10 cellular contexts compared by ENCODE assay signal in the genomic region with DNA sequence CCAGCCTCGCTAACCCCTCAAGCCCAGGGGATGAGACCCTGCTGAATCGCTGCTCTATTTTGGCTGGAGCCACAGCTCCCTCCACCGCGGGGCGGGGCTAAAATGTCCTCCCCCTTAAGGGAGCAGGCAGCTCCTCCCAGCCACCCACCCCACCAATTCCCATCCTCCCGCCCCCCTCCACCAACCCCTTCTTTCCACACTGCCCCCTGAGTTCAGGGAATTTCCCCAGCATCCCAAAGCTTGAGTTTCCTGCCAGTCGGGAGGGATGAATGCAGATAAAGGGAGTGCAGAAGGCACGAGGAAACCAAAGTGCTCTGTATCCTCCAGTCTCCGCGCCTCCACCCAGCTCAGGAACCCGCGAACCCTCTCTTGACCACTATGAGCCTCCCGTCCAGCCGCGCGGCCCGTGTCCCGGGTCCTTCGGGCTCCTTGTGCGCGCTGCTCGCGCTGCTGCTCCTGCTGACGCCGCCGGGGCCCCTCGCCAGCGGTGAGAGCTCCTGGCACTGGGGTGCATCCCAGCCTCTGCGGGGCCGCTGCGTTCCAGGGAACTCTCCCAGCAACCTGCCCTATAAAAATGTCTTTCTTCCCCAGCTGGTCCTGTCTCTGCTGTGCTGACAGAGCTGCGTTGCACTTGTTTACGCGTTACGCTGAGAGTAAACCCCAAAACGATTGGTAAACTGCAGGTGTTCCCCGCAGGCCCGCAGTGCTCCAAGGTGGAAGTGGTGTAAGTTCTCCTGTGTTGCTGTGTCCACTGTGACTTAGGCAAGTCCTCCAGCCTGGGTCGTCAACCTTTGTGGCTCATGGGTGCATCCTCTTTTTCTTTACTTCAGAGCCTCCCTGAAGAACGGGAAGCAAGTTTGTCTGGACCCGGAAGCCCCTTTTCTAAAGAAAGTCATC. TPM values are rescaled to one million over a fixed set of nuclear protein-coding genes. Genes with fewer than 3 reads are reported as not detected.
A peak's percentile ranks its signal among the peaks of the same experiment; 100 is the strongest.
DNase-seq lines count a peak whose midpoint lies in the region; ATAC-seq and TF ChIP-seq lines count a peak whose summit lies in the region.
"Had no signal": no experiment of that assay in that cellular context is flagged by ENCODE, and none has a peak within 500 bp of the region (broad histone marks: within the 10 kb centered on the region; RNA-seq: fewer than 3 reads in every experiment).

A gene (plus strand): TSS at position 306 of the 897 bp plus-strand sequence. CDS start 73 bp downstream, at position 379.

- no peaks in the 10 kb centered on the region for H3K36me3 Mint-ChIP-seq in CD14-positive monocyte

- in situ Hi-C loops in GM13976 (cut with MboI; ENCODE audit: low sequenced_read_pairs, unreplicated experiment): no loop called here

- peaks cover 18% of the 10 kb centered on the region for H3K4me1 Mint-ChIP-seq in CD14-positive monocyte
- H3K4me1 Mint-ChIP-seq: activated T-helper 17 cell treated with anti-CD3 and anti-CD28 coated beads, Interleukin-2, amount 50 U/mL, for 72 hours had no signal

- H3K27ac Mint-ChIP-seq in CD14-positive monocyte: peak within 1 kb of the TSS; percentile 37 to 87 (median 73)
- H3K27ac Mint-ChIP-seq: activated T-helper 17 cell treated with anti-CD3 and anti-CD28 coated beads, Interleukin-2, amount 50 U/mL, for 72 hours had no signal

- ATAC-seq in foreskin keratinocyte (peak; percentile 63), omental fat pad (ENCODE audit: low FRiP score) (peak; percentile 68), GM18858 (IDR thresholded peaks at IDR 0.05; ENCODE audit: unreplicated experiment) (no peak), GM21825 (IDR thresholded peaks at IDR 0.05; ENCODE audit: unreplicated experiment) (no peak)
- ATAC-seq: activated T-helper 17 cell treated with anti-CD3 and anti-CD28 coated beads, Interleukin-2, amount 50 U/mL, for 72 hours had no signal

- intact Hi-C loops in CD14-positive monocyte (cut with micrococcal nuclease): loop anchor here in 1 of 2 donors (10.0 kb wide), 1 partner anchor 102 kb away; no protein-coding TSS in a partner anchor

- peaks cover 0 to 2% (median 0%) of the 10 kb centered on the region in 7 donors for H3K9me3 Mint-ChIP-seq in CD14-positive monocyte
- H3K9me3 Mint-ChIP-seq: activated T-helper 17 cell treated with anti-CD3 and anti-CD28 coated beads, Interleukin-2, amount 50 U/mL, for 72 hours had no signal

- TF ChIP-seq CTCF in CD14-positive monocyte (IDR thresholded peaks at IDR 0.05) (no peak), foreskin keratinocyte (conservative IDR thresholded peaks at IDR 0.05) (no peak), omental fat pad (IDR thresholded peaks at IDR 0.05) (no peak), GM13976 (IDR thresholded peaks at IDR 0.05; ENCODE audit: borderline replicate concordance, control extremely low read depth, extremely low read depth, insufficient read depth, missing control alignments) (no peak)

- H3K4me3 Mint-ChIP-seq in CD14-positive monocyte: peak within 1 kb of the TSS; percentile 84 to 96
- H3K4me3 Mint-ChIP-seq: activated T-helper 17 cell treated with anti-CD3 and anti-CD28 coated beads, Interleukin-2, amount 50 U/mL, for 72 hours had no signal

- peaks cover 32% of the 10 kb centered on the region for H3K4me1 ChIP-seq in foreskin keratinocyte

- peak; percentile 58 for DNase-seq in CD14-positive monocyte (ENCODE audit: low spot score)
- DNase-seq in NCI-H69 (lab: John Stamatoyannopoulos, UW): peak; percentile 6
- no peak for DNase-seq in foreskin keratinocyte
- DNase-seq in omental fat pad (ENCODE audit: low spot score): peak; percentile 24
- no peak for DNase-seq in activated T-cell treated with anti-CD3 and anti-CD28 coated beads for 4 hours
- DNase-seq in GM13976 (ENCODE audit: low spot score): no peak
- DNase-seq: stimulated activated CD4-positive, alpha-beta T cell treated with anti-CD3 and anti-CD28 coated beads, Interleukin-2, amount 100 ng/mL, for 48 hours had no signal

- peaks cover 1 to 7% (median 3%) of the 10 kb centered on the region in 3 donors for H3K27me3 Mint-ChIP-seq in CD14-positive monocyte (ENCODE audit: low read depth in 3 of 3)

- H3K27ac ChIP-seq in foreskin keratinocyte: no peak within 1 kb of the TSS

- no peaks in the 10 kb centered on the region for H3K27me3 ChIP-seq in foreskin keratinocyte

RNA-seq across cellular contexts. Expression of the gene that starts here (rescaled TPM):
- not detected for polyA plus RNA-seq in CD14-positive monocyte
- 0.82 and 0.85 TPM in 2 replicates for total RNA-seq in foreskin keratinocyte
- 0.79 and 0.86 TPM in 2 replicates for polyA plus RNA-seq in foreskin keratinocyte
- 10 to 100 TPM in 1 of 4 donors, 1 to 10 TPM in 2, not detected in 1; 1.8 to 15.8 (median 3.1) TPM for total RNA-seq in omental fat pad
- total RNA-seq: activated T-helper 17 cell treated with anti-CD3 and anti-CD28 coated beads, Interleukin-2, amount 50 U/mL, for 72 hours had no signal

Comparison
In these comparisons a context has a peak if more than half of its experiments do, and no peak if none do; other contexts are left out.
1. Peak in DNase-seq in CD14-positive monocyte; RNA of the gene not detected or under 1 TPM.
2. Peak in ATAC-seq in foreskin keratinocyte; RNA of the gene not detected or under 1 TPM.
3. DNase-seq: peak in NCI-H69 (single experiment) and omental fat pad (single experiment); none in foreskin keratinocyte (0 of 2), activated T-cell treated with anti-CD3 and anti-CD28 coated beads for 4 hours (single experiment) and GM13976 (single experiment).